Comparison of ENCODE assay signal across 8 cellular contexts in genomic region chr7:95476904-95477594, GRCh38. TPM values are rescaled to one million over a fixed set of nuclear protein-coding genes. Genes with fewer than 3 reads are reported as not detected.
A peak's percentile ranks its signal among the peaks of the same experiment; 100 is the strongest.
DNase-seq lines count a peak whose midpoint lies in the region; ATAC-seq and TF ChIP-seq lines count a peak whose summit lies in the region.

No MANE protein-coding gene starts in this region.

- no peak overlapping the region for H3K4me3 ChIP-seq in mammary epithelial cell (replicated peaks in 1 of 3; ENCODE audit: insufficient read depth in 1 of 3, low read depth in 2 of 3, low read length in 3 of 3)

- no peak overlapping the region for H2AFZ ChIP-seq in mammary epithelial cell (ENCODE audit: low read depth, low read length)

- intact Hi-C loops in mammary epithelial cell (cut with micrococcal nuclease) = loop anchor here (2.0 to 10.0 kb wide), 7 partner anchors 142 to 1182 kb away; partner anchors contain the start of gene SGCE

- H3K9me3 ChIP-seq in mammary epithelial cell (replicated peaks; ENCODE audit: insufficient read depth, low read length) = no peaks in the 10 kb centered on the region

- DNase-seq in SIG-M5 treated with dmso at 0.1 percent for 504 hours (lab: John Stamatoyannopoulos, UW; ENCODE audit: unreplicated experiment) (peak; percentile 57), SIG-M5 (lab: John Stamatoyannopoulos, UW) (no peak), NCI-H1694 (lab: John Stamatoyannopoulos, UW) (peak; percentile 68), T1000 (lab: John Stamatoyannopoulos, UW) (peak; percentile 15), mammary epithelial cell (peak; percentile 37), iris pigment epithelial cell (ENCODE audit: low read depth) (peak; percentile 75)
- peak; percentile 9 to 12 for DNase-seq in stimulated activated CD4-positive, alpha-beta T cell treated with anti-CD3 and anti-CD28 coated beads, Interleukin-1b, Interleukin-23, amount 100 ng/mL, for 4 hours (ENCODE audit: low read depth in 2 of 2)

- CTCF ChIA-PET in mammary epithelial cell (lab: Charles Lee; ENCODE audit: low non-redundant PET) = interaction anchor here (0.7 to 0.8 kb wide), 2 partner anchors 41 to 1028 kb away, joined by 3 to 22 read pairs; no protein-coding TSS in a partner anchor

- H3K27ac ChIP-seq in mammary epithelial cell (ENCODE audit: insufficient read depth, low read depth, low read length) = no peak overlapping the region

- 10% methylated on average over 11 of the region's 11 CpGs for WGBS in mammary epithelial cell (ENCODE audit: low coverage, missing lambda C conversion rate)

- dilution Hi-C loops in mammary epithelial cell (cut with HindIII; ENCODE audit: low sequenced_read_pairs) = no loop called here

- in situ Hi-C loops in mammary epithelial cell (cut with MboI; ENCODE audit: low sequenced_read_pairs in 2 of 2) = no loop called here

- no peak overlapping the region for H3K9ac ChIP-seq in mammary epithelial cell (ENCODE audit: insufficient read depth, low read length)

- no peaks in the 10 kb centered on the region for H3K27me3 ChIP-seq in mammary epithelial cell (ENCODE audit: insufficient read depth, low read length)

- no peaks in the 10 kb centered on the region for H3K79me2 ChIP-seq in mammary epithelial cell (ENCODE audit: insufficient read depth, low read length)

- no TSS peak for BruUV-seq in mammary epithelial cell (replicated peaks; lab: Mats Ljungman, UMichigan)

- no peaks in the 10 kb centered on the region for H4K20me1 ChIP-seq in mammary epithelial cell (ENCODE audit: insufficient read depth, low read length)

- no peaks in the 10 kb centered on the region for H3K36me3 ChIP-seq in mammary epithelial cell (ENCODE audit: insufficient read depth, low read length)

- peak overlapping the region; percentile 8 for H3K4me2 ChIP-seq in mammary epithelial cell (ENCODE audit: insufficient read depth, low read depth, low read length)

- peak; percentile 75 to 82 for TF ChIP-seq CTCF in mammary epithelial cell (conservative IDR thresholded peaks at IDR 0.05 in 1 of 2, IDR thresholded peaks at IDR 0.05 in 1 of 2; ENCODE audit: extremely low read depth in 1 of 2, insufficient read depth in 1 of 2, low read depth in 1 of 2, low read length in 2 of 2)

- peak; percentile 60 for ATAC-seq in HG02885 (IDR thresholded peaks at IDR 0.05; ENCODE audit: poor library complexity, unreplicated experiment)

- H3K4me1 ChIP-seq in mammary epithelial cell (ENCODE audit: insufficient read depth, low read length) = no peaks in the 10 kb centered on the region

RNA-seq across cellular contexts. Expression of gene ASB4, which starts 8.7 kb away (rescaled TPM):
- total RNA-seq in mammary epithelial cell = not detected
- polyA plus RNA-seq in mammary epithelial cell = not detected
- not detected for polyA minus RNA-seq in mammary epithelial cell

RNA-seq across cellular contexts. Expression of gene PON2, which starts 42.2 kb away (rescaled TPM):
- total RNA-seq in mammary epithelial cell = 10 to 100 TPM; 61.2 to 89.2 TPM
- polyA plus RNA-seq in mammary epithelial cell = 52.1 TPM
- polyA minus RNA-seq in mammary epithelial cell = 23.1 TPM
